8 cellular contexts compared by ENCODE assay signal in the genomic region with DNA sequence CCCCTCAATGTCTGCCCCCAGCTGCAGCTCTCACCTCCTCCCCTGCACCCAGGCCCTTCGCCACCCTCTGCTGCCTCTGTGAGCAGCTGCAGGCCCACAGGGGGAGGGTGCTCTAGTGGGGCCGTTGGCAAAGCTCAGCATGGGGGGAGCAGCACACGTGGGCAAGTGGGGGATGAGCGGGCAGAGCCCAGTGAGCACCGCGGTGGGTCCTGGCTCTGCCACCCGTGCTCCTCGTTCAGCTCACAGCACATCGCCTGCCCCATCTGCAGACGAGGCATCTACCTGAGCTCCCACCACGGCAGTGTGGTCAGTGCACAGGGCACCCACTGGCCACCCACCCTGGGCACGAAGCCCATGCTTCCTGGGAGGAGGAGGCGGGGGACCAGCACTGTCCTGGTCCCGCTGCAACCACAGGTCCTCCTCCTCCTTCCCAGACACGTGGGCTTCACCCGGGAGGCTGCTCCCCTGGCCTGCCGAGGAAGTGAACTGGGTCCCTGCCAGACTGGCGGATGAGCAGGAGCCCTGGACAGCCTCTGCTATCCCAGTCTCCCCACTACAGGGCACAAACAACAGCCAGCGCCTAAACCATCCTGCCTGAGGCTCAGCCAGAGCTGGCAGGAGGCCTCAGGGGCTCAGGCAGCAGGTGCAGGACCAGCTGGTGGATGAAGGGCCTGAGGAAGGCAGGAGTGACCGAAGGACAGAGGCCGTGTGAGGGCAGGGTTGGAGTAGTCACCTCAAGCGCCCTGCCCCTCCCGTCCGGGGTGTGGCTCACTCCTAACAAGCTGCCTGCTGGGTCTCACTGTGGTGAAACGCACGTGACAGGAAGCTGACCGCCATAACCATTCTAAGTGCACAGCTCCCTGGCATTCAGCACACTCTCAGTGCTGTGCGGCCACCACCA.
DNase-seq lines count a peak whose midpoint lies in the region; ATAC-seq, FAIRE-seq and TF ChIP-seq lines count a peak whose summit lies in the region.

No MANE protein-coding gene starts in this region.

- no peak overlapping the region for H3K4me3 Mint-ChIP-seq in glutamatergic neuron (ENCODE audit: unreplicated experiment)

- H3K27me3 Mint-ChIP-seq in glutamatergic neuron (ENCODE audit: unreplicated experiment) = peaks cover 11% of the 10 kb centered on the region

- H3K27ac Mint-ChIP-seq in glutamatergic neuron (ENCODE audit: unreplicated experiment) = peak overlapping the region; percentile 12

- no peak for TF ChIP-seq CTCF in AG10803 (conservative IDR thresholded peaks at IDR 0.05; ENCODE audit: low read length)
- no peak for TF ChIP-seq CTCF in glutamatergic neuron (IDR thresholded peaks at IDR 0.05; ENCODE audit: partially characterized antibody, unreplicated experiment)

- peaks cover 6% of the 10 kb centered on the region for H3K9me3 Mint-ChIP-seq in glutamatergic neuron (ENCODE audit: unreplicated experiment)

- no peak for TF ChIP-seq POLR2A in H54 (IDR thresholded peaks at IDR 0.05; ENCODE audit: low read depth, low read length)

- in situ Hi-C loops in SK-MEL-5 (cut with HindIII; ENCODE audit: low pct_unique_long_range_greater_than_20kb, low sequenced_read_pairs) = no loop called here

- H3K36me3 Mint-ChIP-seq in glutamatergic neuron (ENCODE audit: unreplicated experiment) = no peaks in the 10 kb centered on the region

- ATAC-seq in GM21381 (IDR thresholded peaks at IDR 0.05; ENCODE audit: unreplicated experiment) = no peak
- no peak for ATAC-seq in GM21723 (IDR thresholded peaks at IDR 0.05; ENCODE audit: unreplicated experiment)

- peak; percentile 13 for DNase-seq in AG10803 (ENCODE audit: low read depth)
- DNase-seq in H54 (ENCODE audit: insufficient read length, low spot score) = peak; percentile 99
- peak; percentile 28 for DNase-seq in SK-MEL-5 (ENCODE audit: low read depth, low spot score)
- peak; percentile 56 for DNase-seq in glutamatergic neuron
- no peak for DNase-seq in hepatic stellate cell (ENCODE audit: low spot score)
- DNase-seq in hypothalamus (lab: John Stamatoyannopoulos, UW) = no peak

- H3K4me1 Mint-ChIP-seq in glutamatergic neuron (ENCODE audit: low read depth, unreplicated experiment) = peaks cover 14% of the 10 kb centered on the region

- no peak overlapping the region for H3K4me3 ChIP-seq in AG10803 (ENCODE audit: low read length)

- FAIRE-seq in H54 (lab: Jason Lieb, UNC) = peak; percentile 36

Comparison
In these comparisons a context has a peak if more than half of its experiments do, and no peak if none do; other contexts are left out.
1. DNase-seq: peak in AG10803 (single experiment), H54 (single experiment), SK-MEL-5 (single experiment) and glutamatergic neuron (single experiment); none in hepatic stellate cell (single experiment) and hypothalamus (0 of 51).